Comparison of ENCODE assay signal across 23 cellular contexts in genomic region chr1:77991638-77992037, GRCh38. TPM values are rescaled to one million over a fixed set of nuclear protein-coding genes. Genes with fewer than 3 reads are reported as not detected.
DNase-seq lines count a peak whose midpoint lies in the region; ATAC-seq, FAIRE-seq and TF ChIP-seq lines count a peak whose summit lies in the region.
"Had no signal": no experiment of that assay in that cellular context is flagged by ENCODE, and none has a peak within 500 bp of the region (broad histone marks: within the 10 kb centered on the region; RNA-seq: fewer than 3 reads in every experiment).

No MANE protein-coding gene starts in this region.

- H3K27ac Mint-ChIP-seq in WTC11: no peak overlapping the region
- H3K27ac Mint-ChIP-seq: CD4-positive, alpha-beta memory T cell had no signal

- H3K9me3 ChIP-seq in mammary epithelial cell (replicated peaks; ENCODE audit: insufficient read depth, low read length): no peaks in the 10 kb centered on the region
- no peaks in the 10 kb centered on the region for H3K9me3 ChIP-seq in keratinocyte (ENCODE audit: control insufficient read depth, low read depth, low read length)
- H3K9me3 ChIP-seq: Caco-2 had no signal

- no peaks in the 10 kb centered on the region for H3K27me3 ChIP-seq in mammary epithelial cell (ENCODE audit: insufficient read depth, low read length)
- H3K27me3 ChIP-seq in keratinocyte (ENCODE audit: control insufficient read depth, extremely low read depth, insufficient read depth, low read length): no peaks in the 10 kb centered on the region
- H3K27me3 ChIP-seq: BLaER1 treated with 17β-estradiol and CSF1 and Interleukin-3, amounts not matched to agents 10 nM and 100 nM had no signal

- H3K9ac ChIP-seq in mammary epithelial cell (ENCODE audit: insufficient read depth, low read length) (no peak overlapping the region), keratinocyte (ENCODE audit: control insufficient read depth, extremely low read depth, insufficient read depth, low read length) (peak overlapping the region; percentile 37)
- H3K9ac ChIP-seq: BLaER1 treated with 17β-estradiol and CSF1 and Interleukin-3, amounts not matched to agents 10 nM and 100 nM had no signal

- H3K9me3 Mint-ChIP-seq in WTC11: no peaks in the 10 kb centered on the region
- H3K9me3 Mint-ChIP-seq: CD4-positive, alpha-beta memory T cell had no signal

- FAIRE-seq in keratinocyte (lab: Jason Lieb, UNC): peak; percentile 53
- FAIRE-seq: GM18507, H1 had no signal

- no peaks in the 10 kb centered on the region for H4K20me1 ChIP-seq in mammary epithelial cell (ENCODE audit: insufficient read depth, low read length)
- no peaks in the 10 kb centered on the region for H4K20me1 ChIP-seq in keratinocyte (ENCODE audit: control insufficient read depth, extremely low read depth, insufficient read depth, low read length)

- POLR2A ChIA-PET in WTC11 (lab: Charles Lee): interaction anchor here (0.7 kb wide), 1 partner anchor 17 kb away, joined by 9 read pairs; no protein-coding TSS in a partner anchor

- H3K4me1 ChIP-seq in mammary epithelial cell (ENCODE audit: insufficient read depth, low read length) (peaks cover 9% of the 10 kb centered on the region), keratinocyte (ENCODE audit: control insufficient read depth, extremely low read depth, insufficient read depth, low read length) (peaks cover 11% of the 10 kb centered on the region)
- H3K4me1 ChIP-seq: BLaER1 treated with 17β-estradiol and CSF1 and Interleukin-3, amounts not matched to agents 10 nM and 100 nM; Caco-2 had no signal

- H3K4me2 ChIP-seq in mammary epithelial cell (ENCODE audit: insufficient read depth, low read depth, low read length): no peak overlapping the region
- no peak overlapping the region for H3K4me2 ChIP-seq in keratinocyte (ENCODE audit: control insufficient read depth, extremely low read depth, insufficient read depth, low read depth, low read length)
- H3K4me2 ChIP-seq: BLaER1 treated with 17β-estradiol and CSF1 and Interleukin-3, amounts not matched to agents 10 nM and 100 nM had no signal

- peaks cover 5% of the 10 kb centered on the region; the same call in 1 of the 2 replicates for H3K36me3 Mint-ChIP-seq in WTC11

- in situ Hi-C loops in mammary epithelial cell (cut with MboI; ENCODE audit: low sequenced_read_pairs in 2 of 2): no loop called here

- peak; percentile 51 for DNase-seq in DMS53 (lab: John Stamatoyannopoulos, UW)
- DNase-seq in DMS53 treated with DMSO at 0.1 percent for 48 hours (lab: John Stamatoyannopoulos, UW; ENCODE audit: unreplicated experiment): no peak
- peak; percentile 72 for DNase-seq in mammary epithelial cell
- no peak for DNase-seq in keratinocyte (ENCODE audit: low read depth, low spot score)
- no peak for DNase-seq in WTC11 (ENCODE audit: low spot score)
- no peak for DNase-seq in epidermal melanocyte (ENCODE audit: insufficient read length, low spot score)
- DNase-seq: Caco-2; CD4-positive, alpha-beta memory T cell; DMS 273 treated with DMSO at 0.1 percent for 48 hours; GDM1; MM.1S; NCI-H1048; NCI-H1417 treated with DMSO at 0.1 percent for 48 hours; NCI-H187 had no signal

- dilution Hi-C loops in mammary epithelial cell (cut with HindIII; ENCODE audit: low sequenced_read_pairs) (loop anchor here (5.0 kb wide), 1 partner anchor 101 kb away; no protein-coding TSS in a partner anchor), keratinocyte (cut with MboI; ENCODE audit: extremely low pct_ligation_motif_present, low sequenced_read_pairs) (no loop called here)

- H3K27ac ChIP-seq in mammary epithelial cell (ENCODE audit: insufficient read depth, low read depth, low read length) (peak overlapping the region; percentile 60), keratinocyte (ENCODE audit: control insufficient read depth, insufficient read depth, low read length) (peak overlapping the region; percentile 71)
- H3K27ac ChIP-seq: 22Rv1; BLaER1 treated with 17β-estradiol and CSF1 and Interleukin-3, amounts not matched to agents 10 nM and 100 nM had no signal

- TF ChIP-seq CTCF in mammary epithelial cell (conservative IDR thresholded peaks at IDR 0.05 in 1 of 2, IDR thresholded peaks at IDR 0.05 in 1 of 2; ENCODE audit: extremely low read depth in 1 of 2, insufficient read depth in 1 of 2, low read depth in 1 of 2, low read length in 2 of 2): no peak
- no peak for TF ChIP-seq CTCF in keratinocyte (optimal IDR thresholded peaks at IDR 0.05 in 1 of 3, IDR thresholded peaks at IDR 0.05 in 1 of 3, conservative IDR thresholded peaks at IDR 0.05 in 1 of 3; ENCODE audit: extremely low read depth in 1 of 3, insufficient read depth in 2 of 3, low read length in 3 of 3)
- no peak for TF ChIP-seq CTCF in WTC11 (IDR thresholded peaks at IDR 0.05)

- H3K4me3 ChIP-seq in mammary epithelial cell (replicated peaks in 1 of 3; ENCODE audit: insufficient read depth in 1 of 3, low read depth in 2 of 3, low read length in 3 of 3) (no peak overlapping the region), keratinocyte (ENCODE audit: control insufficient read depth in 2 of 3, extremely low read depth in 1 of 3, insufficient read depth in 2 of 3, low read depth in 1 of 3, low read length in 3 of 3) (no peak overlapping the region)
- H3K4me3 ChIP-seq: BLaER1 treated with 17β-estradiol and CSF1 and Interleukin-3, amounts not matched to agents 10 nM and 100 nM had no signal

- no peaks in the 10 kb centered on the region for H3K27me3 Mint-ChIP-seq in WTC11 (ENCODE audit: low read depth)
- H3K27me3 Mint-ChIP-seq: CD4-positive, alpha-beta memory T cell had no signal

- ATAC-seq in WTC11: no peak
- ATAC-seq in GM19452 (IDR thresholded peaks at IDR 0.05; ENCODE audit: unreplicated experiment): no peak
- ATAC-seq in GM19455 (IDR thresholded peaks at IDR 0.05; ENCODE audit: unreplicated experiment): no peak
- ATAC-seq: Panc1, SK-N-SH treated with all-trans-retinoic acid at 6 μM for 48 hours had no signal

- CTCF ChIA-PET in mammary epithelial cell (lab: Charles Lee; ENCODE audit: low non-redundant PET): no interaction called here
- CTCF ChIA-PET in WTC11 (lab: Charles Lee): interaction anchor here (1.3 kb wide), 1 partner anchor 123 kb away, joined by 3 read pairs; no protein-coding TSS in a partner anchor

- no peaks in the 10 kb centered on the region for H3K9me1 ChIP-seq in keratinocyte (ENCODE audit: control insufficient read depth, extremely low read depth, insufficient read depth, low read length)

- H3K79me2 ChIP-seq in mammary epithelial cell (ENCODE audit: insufficient read depth, low read length) (peaks cover 64% of the 10 kb centered on the region), keratinocyte (ENCODE audit: control insufficient read depth, insufficient read depth, low read length) (peaks cover 47% of the 10 kb centered on the region)

- no peak overlapping the region for H3K4me3 Mint-ChIP-seq in WTC11
- H3K4me3 Mint-ChIP-seq: CD4-positive, alpha-beta memory T cell had no signal

- peaks cover 23% of the 10 kb centered on the region for H3K4me1 Mint-ChIP-seq in WTC11

- H3K36me3 ChIP-seq in mammary epithelial cell (ENCODE audit: insufficient read depth, low read length) (peaks cover 1% of the 10 kb centered on the region), keratinocyte (ENCODE audit: control insufficient read depth in 2 of 2, extremely low read depth in 1 of 2, insufficient read depth in 2 of 2, low read length in 2 of 2) (peaks cover 0 to 2% of the 10 kb centered on the region in 2 experiments)

- intact Hi-C loops in mammary epithelial cell (cut with micrococcal nuclease): no loop called here

- no TSS peak for BruUV-seq in mammary epithelial cell (replicated peaks; lab: Mats Ljungman, UMichigan)

- H2AFZ ChIP-seq in mammary epithelial cell (ENCODE audit: low read depth, low read length) (no peak overlapping the region), keratinocyte (ENCODE audit: control insufficient read depth, low read length) (no peak overlapping the region)

RNA-seq across cellular contexts. Expression of gene FUBP1, which starts 12.8 kb away (rescaled TPM):
- total RNA-seq in mammary epithelial cell (100 to 1,000 TPM in 1 of 2 donors, 10 to 100 TPM in 1; 85.9 to 113 TPM), WTC11 (2021) (175 to 208 TPM (median 176 TPM) in 3 replicates)
- polyA plus RNA-seq in mammary epithelial cell (85.4 TPM), keratinocyte (97.2 to 137 TPM (median 112 TPM) in 3 replicates)
- polyA minus RNA-seq in mammary epithelial cell (82.6 TPM), keratinocyte (68.7 to 119 TPM (median 94.6 TPM) in 3 replicates)
- polyA plus RNA-seq in keratinocyte (2011; ENCODE audit: low read depth): 72.1 TPM
- polyA plus RNA-seq in keratinocyte (2011; cell fraction: cytosol; rRNA removed): 52.4 and 67.8 TPM in 2 replicates
- 145 and 211 TPM in 2 replicates for polyA plus RNA-seq in keratinocyte (2011; cell fraction: nucleus; rRNA removed)
- polyA plus RNA-seq in keratinocyte (2012; ENCODE audit: low replicate concordance): 70.7 and 95.3 TPM in 2 replicates
- 60.6 TPM for polyA minus RNA-seq in keratinocyte (2011; cell fraction: cytosol; rRNA and poly(A)+ RNA removed)
- polyA minus RNA-seq in keratinocyte (2011; cell fraction: nucleus; rRNA and poly(A)+ RNA removed): 81.6 and 126 TPM in 2 replicates

RNA-seq across cellular contexts. Expression of gene DNAJB4, which starts 13.1 kb away (rescaled TPM):
- total RNA-seq in mammary epithelial cell (10 to 100 TPM; 15.6 to 25.3 TPM), WTC11 (2021) (23.4 to 26.5 TPM (median 26.0 TPM) in 3 replicates)
- polyA plus RNA-seq in mammary epithelial cell (6.2 TPM), keratinocyte (17.3 to 30.9 TPM (median 27.5 TPM) in 3 replicates)
- polyA minus RNA-seq in mammary epithelial cell (7.1 TPM), keratinocyte (1.9 to 16.2 TPM (median 12.6 TPM) in 3 replicates)
- polyA plus RNA-seq in keratinocyte (2011; ENCODE audit: low read depth): 53.4 TPM
- 21.6 and 32.0 TPM in 2 replicates for polyA plus RNA-seq in keratinocyte (2011; cell fraction: cytosol; rRNA removed)
- polyA plus RNA-seq in keratinocyte (2011; cell fraction: nucleus; rRNA removed): 39.5 and 52.4 TPM in 2 replicates
- polyA plus RNA-seq in keratinocyte (2012; ENCODE audit: low replicate concordance): 19.5 and 28.0 TPM in 2 replicates
- polyA minus RNA-seq in keratinocyte (2011; cell fraction: cytosol; rRNA and poly(A)+ RNA removed): 20.0 TPM
- 18.4 and 34.1 TPM in 2 replicates for polyA minus RNA-seq in keratinocyte (2011; cell fraction: nucleus; rRNA and poly(A)+ RNA removed)

RNA-seq across cellular contexts. Expression of gene GIPC2, which starts 54.1 kb away (rescaled TPM):
- total RNA-seq in mammary epithelial cell (under 1 TPM in 1 of 2 donors, not detected in 1; under 0.01 TPM), WTC11 (2021) (0.83 to 1.6 TPM (median 1.1 TPM) in 3 replicates)
- polyA plus RNA-seq in mammary epithelial cell (not detected), keratinocyte (0.08 to 0.28 TPM (median 0.23 TPM) in 3 replicates)
- polyA minus RNA-seq in mammary epithelial cell (not detected), keratinocyte (0.07 to 0.32 TPM (median 0.26 TPM) in 3 replicates)
- 0.14 TPM for polyA plus RNA-seq in keratinocyte (2011; ENCODE audit: low read depth)
- 0.22 and 0.25 TPM in 2 replicates for polyA plus RNA-seq in keratinocyte (2011; cell fraction: cytosol; rRNA removed)
- 0.07 and 0.14 TPM in 2 replicates for polyA plus RNA-seq in keratinocyte (2011; cell fraction: nucleus; rRNA removed)
- polyA plus RNA-seq in keratinocyte (2012; ENCODE audit: low replicate concordance): 0.14 and 0.16 TPM in 2 replicates
- not detected for polyA minus RNA-seq in keratinocyte (2011; cell fraction: cytosol; rRNA and poly(A)+ RNA removed)
- 0.62 TPM in 1 of 2 replicates, not detected in the other for polyA minus RNA-seq in keratinocyte (2011; cell fraction: nucleus; rRNA and poly(A)+ RNA removed)
- total RNA-seq: NCI-H460 had no signal

Comparison
In these comparisons a context has a peak if more than half of its experiments do, and no peak if none do; other contexts are left out.
1. DNase-seq: peak in DMS53 (single experiment) and mammary epithelial cell (single experiment); none in DMS53 treated with DMSO at 0.1 percent for 48 hours (single experiment), keratinocyte (single experiment), WTC11 (single experiment) and epidermal melanocyte (single experiment).